15 cellular contexts compared by ENCODE assay signal in genomic region chr15:25763206-25763880, GRCh38.
DNase-seq lines count a peak whose midpoint lies in the region; ATAC-seq and TF ChIP-seq lines count a peak whose summit lies in the region.
"Had no signal": no experiment of that assay in that cellular context is flagged by ENCODE, and none has a peak within 500 bp of the region (broad histone marks: within the 10 kb centered on the region; RNA-seq: fewer than 3 reads in every experiment).

No MANE protein-coding gene starts in this region.

- DNase-seq in activated CD8-positive, alpha-beta T cell treated with anti-CD3 and anti-CD28 coated beads, Interleukin-2, amount 10 ng/mL, durations not matched to agents 7 days and 5 days, result peak; percentile 7
- DNase-seq in activated CD8-positive, alpha-beta T cell treated with anti-CD3 and anti-CD28 coated beads for 36 hours, result no peak
- DNase-seq in NCI-H1694 (lab: John Stamatoyannopoulos, UW), result peak; percentile 27
- peak; percentile 66 for DNase-seq in glutamatergic neuron
- DNase-seq in ureter (ENCODE audit: low spot score), result peak; percentile 7
- DNase-seq in T-helper 17 cell, result no peak
- DNase-seq: effector CD4-positive, alpha-beta T cell; NCI-H2107; nephron progenitor cell; OCI-M1; stimulated activated naive B cell treated with anti-CD40 and anti-IgM and Interleukin-4, amounts not matched to agents 10 μg/mL and 1 μg/mL and 100 μg/mL, for 72 hours had no signal

- CTCF ChIA-PET in activated CD8-positive, alpha-beta T cell treated with anti-CD3 and anti-CD28 coated beads, Interleukin-2, amount 10 ng/mL, durations not matched to agents 7 days and 5 days (lab: Charles Lee), result interaction anchor here (1.2 kb wide), 1 partner anchor 20 kb away, joined by 5 read pairs; no protein-coding TSS in a partner anchor
- CTCF ChIA-PET in activated CD8-positive, alpha-beta T cell treated with anti-CD3 and anti-CD28 coated beads for 36 hours (lab: Charles Lee), result interaction anchor here (0.7 to 0.9 kb wide), 2 partner anchors 20 to 21 kb away, joined by 3 read pairs; no protein-coding TSS in a partner anchor

- no peak for ATAC-seq in activated CD8-positive, alpha-beta T cell treated with anti-CD3 and anti-CD28 coated beads, Interleukin-2, amount 10 ng/mL, durations not matched to agents 7 days and 5 days
- ATAC-seq in activated CD8-positive, alpha-beta T cell treated with anti-CD3 and anti-CD28 coated beads for 36 hours, result no peak
- ATAC-seq in HG02571 (IDR thresholded peaks at IDR 0.05; ENCODE audit: unreplicated experiment), result no peak
- no peak for ATAC-seq in T-helper 17 cell
- ATAC-seq in HG03565 (IDR thresholded peaks at IDR 0.05; ENCODE audit: unreplicated experiment), result no peak
- ATAC-seq: HCT116; stimulated activated naive B cell treated with anti-CD40 and anti-IgM and Interleukin-4, amounts not matched to agents 10 μg/mL and 1 μg/mL and 100 μg/mL, for 72 hours had no signal

- no peaks in the 10 kb centered on the region for H3K9me3 ChIP-seq in T-helper 17 cell (ENCODE audit: control insufficient read depth, low read length, poor library complexity, severe bottlenecking)

- POLR2A ChIA-PET in activated CD8-positive, alpha-beta T cell treated with anti-CD3 and anti-CD28 coated beads, Interleukin-2, amount 10 ng/mL, durations not matched to agents 7 days and 5 days (lab: Charles Lee), result no interaction called here
- POLR2A ChIA-PET in activated CD8-positive, alpha-beta T cell treated with anti-CD3 and anti-CD28 coated beads for 36 hours (lab: Charles Lee), result interaction anchor here (1.3 kb wide), 1 partner anchor 26 kb away, joined by 3 read pairs; no protein-coding TSS in a partner anchor

- H3K36me3 Mint-ChIP-seq in activated CD8-positive, alpha-beta T cell treated with anti-CD3 and anti-CD28 coated beads, Interleukin-2, amount 10 ng/mL, durations not matched to agents 7 days and 5 days (ENCODE audit: low read depth), result peaks cover 46% of the 10 kb centered on the region
- peaks cover 21% of the 10 kb centered on the region for H3K36me3 Mint-ChIP-seq in activated CD8-positive, alpha-beta T cell treated with anti-CD3 and anti-CD28 coated beads for 36 hours (ENCODE audit: low read depth)
- H3K36me3 Mint-ChIP-seq in glutamatergic neuron (ENCODE audit: unreplicated experiment) (no peaks in the 10 kb centered on the region), T-helper 17 cell (ENCODE audit: low read depth) (peaks cover 9% of the 10 kb centered on the region)

- intact Hi-C loops in activated CD8-positive, alpha-beta T cell treated with anti-CD3 and anti-CD28 coated beads for 36 hours (cut with micrococcal nuclease), result no loop called here

- H3K4me1 Mint-ChIP-seq in activated CD8-positive, alpha-beta T cell treated with anti-CD3 and anti-CD28 coated beads, Interleukin-2, amount 10 ng/mL, durations not matched to agents 7 days and 5 days (ENCODE audit: low read depth), result peaks cover 10% of the 10 kb centered on the region
- peaks cover 20% of the 10 kb centered on the region for H3K4me1 Mint-ChIP-seq in activated CD8-positive, alpha-beta T cell treated with anti-CD3 and anti-CD28 coated beads for 36 hours (ENCODE audit: low read depth)
- H3K4me1 Mint-ChIP-seq in glutamatergic neuron (ENCODE audit: low read depth, unreplicated experiment) (peaks cover 9% of the 10 kb centered on the region), T-helper 17 cell (peaks cover 19% of the 10 kb centered on the region)

- no peak overlapping the region for H3K27ac Mint-ChIP-seq in activated CD8-positive, alpha-beta T cell treated with anti-CD3 and anti-CD28 coated beads, Interleukin-2, amount 10 ng/mL, durations not matched to agents 7 days and 5 days
- no peak overlapping the region for H3K27ac Mint-ChIP-seq in activated CD8-positive, alpha-beta T cell treated with anti-CD3 and anti-CD28 coated beads for 36 hours
- H3K27ac Mint-ChIP-seq in glutamatergic neuron (ENCODE audit: unreplicated experiment) (peak overlapping the region; percentile 77), T-helper 17 cell (no peak overlapping the region)
- H3K27ac Mint-ChIP-seq: activated naive CD4-positive, alpha-beta T cell treated with anti-CD3 and anti-CD28 coated beads, Interleukin-2, amount 50 U/mL, for 24 hours; nephron progenitor cell; stimulated activated naive B cell treated with anti-CD40 and anti-IgM and Interleukin-4, amounts not matched to agents 10 μg/mL and 1 μg/mL and 100 μg/mL, for 72 hours had no signal

- TF ChIP-seq CTCF in activated CD8-positive, alpha-beta T cell treated with anti-CD3 and anti-CD28 coated beads for 36 hours (IDR thresholded peaks at IDR 0.05), result no peak
- TF ChIP-seq CTCF in glutamatergic neuron (IDR thresholded peaks at IDR 0.05; ENCODE audit: partially characterized antibody, unreplicated experiment), result no peak

- H3K4me3 Mint-ChIP-seq in activated CD8-positive, alpha-beta T cell treated with anti-CD3 and anti-CD28 coated beads, Interleukin-2, amount 10 ng/mL, durations not matched to agents 7 days and 5 days, result no peak overlapping the region
- H3K4me3 Mint-ChIP-seq in activated CD8-positive, alpha-beta T cell treated with anti-CD3 and anti-CD28 coated beads for 36 hours, result no peak overlapping the region
- H3K4me3 Mint-ChIP-seq in glutamatergic neuron (ENCODE audit: unreplicated experiment) (peak overlapping the region; percentile 32), T-helper 17 cell (no peak overlapping the region)
- H3K4me3 Mint-ChIP-seq: activated naive CD4-positive, alpha-beta T cell treated with anti-CD3 and anti-CD28 coated beads, Interleukin-2, amount 50 U/mL, for 24 hours; nephron progenitor cell; stimulated activated naive B cell treated with anti-CD40 and anti-IgM and Interleukin-4, amounts not matched to agents 10 μg/mL and 1 μg/mL and 100 μg/mL, for 72 hours had no signal

- no peaks in the 10 kb centered on the region for H3K9me3 Mint-ChIP-seq in activated CD8-positive, alpha-beta T cell treated with anti-CD3 and anti-CD28 coated beads, Interleukin-2, amount 10 ng/mL, durations not matched to agents 7 days and 5 days (ENCODE audit: insufficient read depth)
- no peaks in the 10 kb centered on the region for H3K9me3 Mint-ChIP-seq in activated CD8-positive, alpha-beta T cell treated with anti-CD3 and anti-CD28 coated beads for 36 hours
- H3K9me3 Mint-ChIP-seq in glutamatergic neuron (ENCODE audit: unreplicated experiment), result peaks cover 14% of the 10 kb centered on the region
- H3K9me3 Mint-ChIP-seq: activated naive CD4-positive, alpha-beta T cell treated with anti-CD3 and anti-CD28 coated beads, Interleukin-2, amount 50 U/mL, for 24 hours had no signal

- no peaks in the 10 kb centered on the region for H3K27me3 Mint-ChIP-seq in activated CD8-positive, alpha-beta T cell treated with anti-CD3 and anti-CD28 coated beads, Interleukin-2, amount 10 ng/mL, durations not matched to agents 7 days and 5 days (ENCODE audit: low read depth)
- no peaks in the 10 kb centered on the region for H3K27me3 Mint-ChIP-seq in activated CD8-positive, alpha-beta T cell treated with anti-CD3 and anti-CD28 coated beads for 36 hours
- H3K27me3 Mint-ChIP-seq in glutamatergic neuron (ENCODE audit: unreplicated experiment) (peaks cover 3% of the 10 kb centered on the region), T-helper 17 cell (no peaks in the 10 kb centered on the region)
- H3K27me3 Mint-ChIP-seq: activated naive CD4-positive, alpha-beta T cell treated with anti-CD3 and anti-CD28 coated beads, Interleukin-2, amount 50 U/mL, for 24 hours had no signal

Comparison
In these comparisons a context has a peak if more than half of its experiments do, and no peak if none do; other contexts are left out.
1. DNase-seq: peak in activated CD8-positive, alpha-beta T cell treated with anti-CD3 and anti-CD28 coated beads, Interleukin-2, amount 10 ng/mL, durations not matched to agents 7 days and 5 days (single experiment), NCI-H1694 (single experiment), glutamatergic neuron (single experiment) and ureter (single experiment); none in activated CD8-positive, alpha-beta T cell treated with anti-CD3 and anti-CD28 coated beads for 36 hours (single experiment) and T-helper 17 cell (0 of 3).